In genomic region chr16:14069818-14070217, GRCh38 we compare ENCODE assay signal across 12 cellular contexts. TPM values are rescaled to one million over a fixed set of nuclear protein-coding genes. Genes with fewer than 3 reads are reported as not detected.
DNase-seq lines count a peak whose midpoint lies in the region; ATAC-seq and TF ChIP-seq lines count a peak whose summit lies in the region.
"Had no signal": no experiment of that assay in that cellular context is flagged by ENCODE, and none has a peak within 500 bp of the region (broad histone marks: within the 10 kb centered on the region; RNA-seq: fewer than 3 reads in every experiment).

No MANE protein-coding gene starts in this region.

- H3K9me3 ChIP-seq in lower lobe of right lung: no peaks in the 10 kb centered on the region
- H3K9me3 ChIP-seq: right atrium auricular region had no signal

- CTCF ChIA-PET in activated B cell treated with CpG ODN at 0.5 μM for 24 hours (lab: Charles Lee): interaction anchor here (1.4 kb wide), 1 partner anchor 146 kb away, joined by 3 read pairs; no protein-coding TSS in a partner anchor

- POLR2A ChIA-PET in activated B cell treated with CpG ODN at 0.5 μM for 24 hours (lab: Charles Lee): no interaction called here

- no peak overlapping the region for H3K27ac ChIP-seq in lower lobe of right lung
- H3K27ac ChIP-seq: brain microvascular endothelial cell had no signal

- no peak for DNase-seq in stimulated activated naive CD8-positive, alpha-beta T cell treated with anti-CD3 and anti-CD28 coated beads, Interleukin-15, Interleukin-2, amounts not matched to agents 100 U/mL and 50 U/mL, for 24 hours
- DNase-seq in activated B cell treated with CpG ODN at 0.5 μM for 24 hours (no peak), glutamatergic neuron (no peak), NCI-H1694 (lab: John Stamatoyannopoulos, UW) (no peak), lower lobe of right lung (no peak)
- DNase-seq: brain microvascular endothelial cell, KG1, NCI-H2029 had no signal

- H3K27ac Mint-ChIP-seq in stimulated activated naive CD8-positive, alpha-beta T cell treated with anti-CD3 and anti-CD28 coated beads, Interleukin-15, Interleukin-2, amounts not matched to agents 100 ng/mL and 50 ng/mL, for 24 hours: peak overlapping the region; percentile 65
- H3K27ac Mint-ChIP-seq in activated B cell treated with CpG ODN at 0.5 μM for 24 hours: no peak overlapping the region
- no peak overlapping the region for H3K27ac Mint-ChIP-seq in glutamatergic neuron (ENCODE audit: unreplicated experiment)

- H3K4me3 Mint-ChIP-seq in stimulated activated naive CD8-positive, alpha-beta T cell treated with anti-CD3 and anti-CD28 coated beads, Interleukin-15, Interleukin-2, amounts not matched to agents 100 ng/mL and 50 ng/mL, for 24 hours: peak overlapping the region; percentile 83
- peak overlapping the region; percentile 54 for H3K4me3 Mint-ChIP-seq in activated B cell treated with CpG ODN at 0.5 μM for 24 hours
- H3K4me3 Mint-ChIP-seq in glutamatergic neuron (ENCODE audit: unreplicated experiment): peak overlapping the region; percentile 84

- TF ChIP-seq CTCF in activated B cell treated with CpG ODN at 0.5 μM for 24 hours (IDR thresholded peaks at IDR 0.05) (no peak), glutamatergic neuron (IDR thresholded peaks at IDR 0.05; ENCODE audit: partially characterized antibody, unreplicated experiment) (no peak), lower lobe of right lung (IDR thresholded peaks at IDR 0.05) (no peak)

- H3K27me3 ChIP-seq in lower lobe of right lung (ENCODE audit: low read depth): no peaks in the 10 kb centered on the region
- H3K27me3 ChIP-seq: brain microvascular endothelial cell, right atrium auricular region had no signal

- H3K4me1 Mint-ChIP-seq in stimulated activated naive CD8-positive, alpha-beta T cell treated with anti-CD3 and anti-CD28 coated beads, Interleukin-15, Interleukin-2, amounts not matched to agents 100 ng/mL and 50 ng/mL, for 24 hours (ENCODE audit: low read depth): peaks cover 15% of the 10 kb centered on the region
- H3K4me1 Mint-ChIP-seq in activated B cell treated with CpG ODN at 0.5 μM for 24 hours: peaks cover 6% of the 10 kb centered on the region
- peaks cover 2% of the 10 kb centered on the region for H3K4me1 Mint-ChIP-seq in glutamatergic neuron (ENCODE audit: low read depth, unreplicated experiment)

- H3K36me3 ChIP-seq in lower lobe of right lung: no peaks in the 10 kb centered on the region
- H3K36me3 ChIP-seq: brain microvascular endothelial cell, right atrium auricular region had no signal

- H3K4me1 ChIP-seq in lower lobe of right lung: peaks cover 14% of the 10 kb centered on the region

- no peaks in the 10 kb centered on the region for H3K9me3 Mint-ChIP-seq in stimulated activated naive CD8-positive, alpha-beta T cell treated with anti-CD3 and anti-CD28 coated beads, Interleukin-15, Interleukin-2, amounts not matched to agents 100 ng/mL and 50 ng/mL, for 24 hours
- no peaks in the 10 kb centered on the region for H3K9me3 Mint-ChIP-seq in activated B cell treated with CpG ODN at 0.5 μM for 24 hours
- H3K9me3 Mint-ChIP-seq in glutamatergic neuron (ENCODE audit: unreplicated experiment): peaks cover 3% of the 10 kb centered on the region

- peaks cover 4% of the 10 kb centered on the region for H3K27me3 Mint-ChIP-seq in stimulated activated naive CD8-positive, alpha-beta T cell treated with anti-CD3 and anti-CD28 coated beads, Interleukin-15, Interleukin-2, amounts not matched to agents 100 ng/mL and 50 ng/mL, for 24 hours
- no peaks in the 10 kb centered on the region for H3K27me3 Mint-ChIP-seq in activated B cell treated with CpG ODN at 0.5 μM for 24 hours
- H3K27me3 Mint-ChIP-seq in glutamatergic neuron (ENCODE audit: unreplicated experiment): peaks cover 2% of the 10 kb centered on the region

- H3K4me3 ChIP-seq in lower lobe of right lung: no peak overlapping the region

- ATAC-seq in stimulated activated naive CD8-positive, alpha-beta T cell treated with anti-CD3 and anti-CD28 coated beads, Interleukin-15, Interleukin-2, amounts not matched to agents 100 U/mL and 50 U/mL, for 24 hours: no peak
- ATAC-seq in activated B cell treated with CpG ODN at 0.5 μM for 24 hours (ENCODE audit: low read depth) (no peak), HG02623 (IDR thresholded peaks at IDR 0.05; ENCODE audit: unreplicated experiment) (no peak), lower lobe of right lung (no peak)
- ATAC-seq in activated CD4-positive, CD25-positive, alpha-beta regulatory T cell treated with anti-CD3 and anti-CD28 coated beads, Interleukin-2, amount 50 U/mL, for 24 hours: no peak

- intact Hi-C loops in activated B cell treated with CpG ODN at 0.5 μM for 24 hours (cut with micrococcal nuclease): loop anchor here (2.0 to 10.0 kb wide), 2 partner anchors 115 to 151 kb away; no protein-coding TSS in a partner anchor
- intact Hi-C loops in lower lobe of right lung (cut with DNase I): no loop called here

- H3K36me3 Mint-ChIP-seq in stimulated activated naive CD8-positive, alpha-beta T cell treated with anti-CD3 and anti-CD28 coated beads, Interleukin-15, Interleukin-2, amounts not matched to agents 100 ng/mL and 50 ng/mL, for 24 hours (ENCODE audit: low read depth): no peaks in the 10 kb centered on the region
- peaks cover 2% of the 10 kb centered on the region for H3K36me3 Mint-ChIP-seq in activated B cell treated with CpG ODN at 0.5 μM for 24 hours (ENCODE audit: low read depth)
- no peaks in the 10 kb centered on the region for H3K36me3 Mint-ChIP-seq in glutamatergic neuron (ENCODE audit: unreplicated experiment)

RNA-seq across cellular contexts. Expression of gene MRTFB, which starts 1.3 kb away (rescaled TPM):
- total RNA-seq in activated B cell treated with CpG ODN at 0.5 μM for 24 hours (20.9 and 23.9 TPM in 2 replicates), glutamatergic neuron (ENCODE audit: unreplicated experiment) (29.6 TPM), lower lobe of right lung (50.8 TPM)
